Comparison of ENCODE assay signal across 9 cellular contexts in genomic region chr20:13105864-13106457, GRCh38.
DNase-seq lines count a peak whose midpoint lies in the region; ATAC-seq and TF ChIP-seq lines count a peak whose summit lies in the region.
"Had no signal": no experiment of that assay in that cellular context is flagged by ENCODE, and none has a peak within 500 bp of the region (broad histone marks: within the 10 kb centered on the region; RNA-seq: fewer than 3 reads in every experiment).

No MANE protein-coding gene starts in this region.

- H3K9me3 ChIP-seq in SU-DHL-6 (ENCODE audit: insufficient read depth, low read length), result no peaks in the 10 kb centered on the region
- no peaks in the 10 kb centered on the region for H3K9me3 ChIP-seq in testis
- H3K9me3 ChIP-seq: mucosa of descending colon had no signal

- H3K4me2 ChIP-seq in SU-DHL-6 (ENCODE audit: low read depth, low read length, poor library complexity, severe bottlenecking), result no peak overlapping the region

- intact Hi-C loops in testis (cut with DNase I; ENCODE audit: low total_unique reads), result loop anchor here (10.0 kb wide), 1 partner anchor 131 kb away; no protein-coding TSS in a partner anchor

- 25 to 30% methylated on average over 14 of the region's 14 CpGs for WGBS in testis, 2 donors

- H3K9ac ChIP-seq in SU-DHL-6 (ENCODE audit: low read length), result no peak overlapping the region

- no peak for TF ChIP-seq POLR2A in testis (IDR thresholded peaks at IDR 0.05)

- H3K36me3 ChIP-seq in SU-DHL-6 (ENCODE audit: low read length) (no peaks in the 10 kb centered on the region), testis (ENCODE audit: low read depth, missing control alignments) (no peaks in the 10 kb centered on the region)

- no peaks in the 10 kb centered on the region for H4K20me1 ChIP-seq in SU-DHL-6 (ENCODE audit: low read depth, low read length)

- no peaks in the 10 kb centered on the region for H3K9me2 ChIP-seq in SU-DHL-6 (replicated peaks; ENCODE audit: insufficient read depth, low read length)

- TF ChIP-seq CTCF in SU-DHL-6 (IDR thresholded peaks at IDR 0.05; ENCODE audit: insufficient read depth, low read length, poor library complexity, severe bottlenecking), result peak; percentile 46
- TF ChIP-seq CTCF in testis (IDR thresholded peaks at IDR 0.05), result peak; percentile 41 to 64 (median 59)

- no peaks in the 10 kb centered on the region for H3K27me3 ChIP-seq in SU-DHL-6 (ENCODE audit: low read length)
- no peaks in the 10 kb centered on the region for H3K27me3 ChIP-seq in testis

- peak; percentile 33 for DNase-seq in D341Med (ENCODE audit: low spot score)
- DNase-seq in KBM-7, result peak; percentile 50
- DNase-seq in germinal center (ENCODE audit: low spot score), result peak; percentile 8
- DNase-seq in testis, result no peak
- no peak for DNase-seq in GM19238 (ENCODE audit: insufficient read length, low spot score)
- DNase-seq in stimulated activated CD4-positive, alpha-beta T cell treated with anti-CD3 and anti-CD28 coated beads, Interleukin-15, amount 100 ng/mL, for 24 hours, result no peak

- ATAC-seq in GM19395 (IDR thresholded peaks at IDR 0.05; ENCODE audit: unreplicated experiment), result no peak
- ATAC-seq: mucosa of descending colon had no signal

- in situ Hi-C loops in KBM-7 (cut with MboI; ENCODE audit: low pct_unique_long_range_greater_than_20kb, low sequenced_read_pairs), result no loop called here

- H3K4me1 ChIP-seq in testis, result peaks cover 3% of the 10 kb centered on the region

- H3K79me2 ChIP-seq in SU-DHL-6 (ENCODE audit: insufficient read depth, low read length), result no peaks in the 10 kb centered on the region

- H3F3A ChIP-seq in SU-DHL-6 (ENCODE audit: insufficient read depth), result no peaks in the 10 kb centered on the region

- no peak overlapping the region for H2AFZ ChIP-seq in SU-DHL-6 (ENCODE audit: low read depth, low read length, severe bottlenecking)

- H3K4me3 ChIP-seq in SU-DHL-6 (ENCODE audit: insufficient read depth, low read length, poor library complexity, severe bottlenecking), result no peak overlapping the region
- no peak overlapping the region for H3K4me3 ChIP-seq in testis
- H3K4me3 ChIP-seq: mucosa of descending colon had no signal

- H3K27ac ChIP-seq in SU-DHL-6 (ENCODE audit: low read depth, low read length) (no peak overlapping the region), testis (no peak overlapping the region)

Comparison
In these comparisons a context has a peak if more than half of its experiments do, and no peak if none do; other contexts are left out.
1. DNase-seq: peak in D341Med (single experiment), KBM-7 (single experiment) and germinal center (single experiment); none in testis (single experiment), GM19238 (single experiment) and stimulated activated CD4-positive, alpha-beta T cell treated with anti-CD3 and anti-CD28 coated beads, Interleukin-15, amount 100 ng/mL, for 24 hours (single experiment).